In the genomic region with DNA sequence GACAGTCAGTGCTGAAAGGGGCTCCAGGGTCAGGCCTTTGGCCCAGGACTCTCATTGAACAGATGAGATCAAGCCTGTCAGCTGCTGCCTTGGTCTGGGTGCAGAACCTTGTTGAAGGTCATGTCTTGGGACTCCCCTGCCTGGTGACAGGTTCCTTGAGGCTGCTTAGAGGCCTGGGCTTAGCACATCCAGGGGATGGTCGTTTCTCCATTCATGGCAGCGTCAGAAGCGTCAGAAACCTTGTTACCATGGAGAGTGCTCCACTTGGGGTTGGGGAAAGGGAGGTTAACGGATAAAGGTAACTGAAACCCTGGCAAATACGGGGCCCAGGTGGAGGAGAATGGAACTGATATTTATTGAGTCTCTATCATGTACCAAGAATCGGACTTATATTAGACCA, we compare ENCODE assay signal across 2 cellular contexts.
TF ChIP-seq lines count a peak whose summit lies in the region.

No MANE protein-coding gene starts in this region.

TF ChIP-seq in H1, 55 proteins besides CTCF, POLR2A, EP300 and RAD21:
- TF ChIP-seq MAFK (IDR thresholded peaks at IDR 0.05; ENCODE audit: low read depth, low read length) (no peak), TEAD4 (IDR thresholded peaks at IDR 0.05; ENCODE audit: low read depth, low read length) (no peak), CBX8 (IDR thresholded peaks at IDR 0.05; ENCODE audit: borderline replicate concordance, low read depth, low read length) (no peak), RFX5 (IDR thresholded peaks at IDR 0.05; ENCODE audit: borderline replicate concordance, low read depth, low read length) (no peak), EZH2 (IDR thresholded peaks at IDR 0.05; ENCODE audit: low read depth, low read length, severe bottlenecking) (no peak), SIN3A (conservative IDR thresholded peaks at IDR 0.05 in 1 of 2, IDR thresholded peaks at IDR 0.05 in 1 of 2; ENCODE audit: low read depth in 1 of 2, low read length in 2 of 2) (no peak), TBP (IDR thresholded peaks at IDR 0.05; ENCODE audit: low read depth, low read length) (no peak), CHD1 (IDR thresholded peaks at IDR 0.05; ENCODE audit: low read depth, low read length) (no peak), POLR2AphosphoS5 (IDR thresholded peaks at IDR 0.05; ENCODE audit: low read depth, low read length) (no peak)
- TF ChIP-seq, protein P1, sequence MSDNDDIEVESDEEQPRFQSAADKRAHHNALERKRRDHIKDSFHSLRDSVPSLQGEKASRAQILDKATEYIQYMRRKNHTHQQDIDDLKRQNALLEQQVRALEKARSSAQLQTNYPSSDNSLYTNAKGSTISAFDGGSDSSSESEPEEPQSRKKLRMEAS (IDR thresholded peaks at IDR 0.05), result no peak
- TF ChIP-seq, protein P2, sequence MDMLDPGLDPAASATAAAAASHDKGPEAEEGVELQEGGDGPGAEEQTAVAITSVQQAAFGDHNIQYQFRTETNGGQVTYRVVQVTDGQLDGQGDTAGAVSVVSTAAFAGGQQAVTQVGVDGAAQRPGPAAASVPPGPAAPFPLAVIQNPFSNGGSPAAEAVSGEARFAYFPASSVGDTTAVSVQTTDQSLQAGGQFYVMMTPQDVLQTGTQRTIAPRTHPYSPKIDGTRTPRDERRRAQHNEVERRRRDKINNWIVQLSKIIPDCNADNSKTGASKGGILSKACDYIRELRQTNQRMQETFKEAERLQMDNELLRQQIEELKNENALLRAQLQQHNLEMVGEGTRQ (IDR thresholded peaks at IDR 0.05; ENCODE audit: low read length), result no peak

TF ChIP-seq in GM12891, 5 proteins besides CTCF, POLR2A, EP300 and RAD21:
- no peak for TF ChIP-seq POU2F2 (IDR thresholded peaks at IDR 0.05; ENCODE audit: low read depth, low read length)
- TF ChIP-seq SPI1 (IDR thresholded peaks at IDR 0.05; ENCODE audit: low read depth, low read length), result no peak
- no peak for TF ChIP-seq POLR2AphosphoS5 (IDR thresholded peaks at IDR 0.05; ENCODE audit: low read depth, low read length)
- TF ChIP-seq PAX5 (IDR thresholded peaks at IDR 0.05; ENCODE audit: insufficient read depth, low read length, severe bottlenecking), result no peak
- no peak for TF ChIP-seq TAF1 (IDR thresholded peaks at IDR 0.05; ENCODE audit: low read depth, low read length)
